ENCODE assay signal across 8 cellular contexts in the genomic region with DNA sequence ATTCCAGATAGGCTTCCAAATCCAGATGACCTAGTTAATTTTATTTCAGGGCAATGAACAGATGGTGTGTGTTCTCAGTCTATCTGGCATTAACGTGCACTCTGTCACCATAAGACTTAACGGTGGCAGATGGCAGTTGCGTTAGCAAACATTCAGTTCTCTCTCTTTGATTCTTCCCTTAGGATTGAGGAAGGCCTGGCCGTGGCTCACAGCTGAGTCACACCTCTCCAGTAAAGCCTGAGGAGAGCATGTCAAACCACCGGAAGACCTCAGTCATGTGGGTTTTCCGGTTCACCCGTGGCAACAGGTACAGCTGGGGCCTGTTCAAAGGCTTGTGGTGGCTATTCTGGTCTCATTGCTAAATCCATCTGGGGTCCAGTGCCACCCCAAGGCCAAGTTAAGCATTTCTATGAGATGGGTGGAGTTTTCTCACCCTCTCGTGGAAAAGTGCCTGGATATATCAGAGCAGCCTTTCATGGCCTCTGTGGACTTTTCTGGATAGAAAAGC.
DNase-seq lines count a peak whose midpoint lies in the region; ATAC-seq lines count a peak whose summit lies in the region.

No MANE protein-coding gene starts in this region.

- no peak overlapping the region for H3K27ac ChIP-seq in CD4-positive, CD25-positive, alpha-beta regulatory T cell (ENCODE audit: insufficient read depth, low read length, poor library complexity, severe bottlenecking)

- DNase-seq in CD4-positive, CD25-positive, alpha-beta regulatory T cell: peak; percentile 4 to 54 (median 5)
- peak; percentile 97 for DNase-seq in NCI-H524 treated with DMSO at 0.1 percent for 48 hours (lab: John Stamatoyannopoulos, UW)
- DNase-seq in activated CD8-positive, alpha-beta memory T cell treated with anti-CD3 and anti-CD28 coated beads, Interleukin-2, amount 50 U/mL, for 4 hours: peak; percentile 16
- peak; percentile 17 for DNase-seq in fibroblast of peridontal ligament (ENCODE audit: extremely low read depth)
- DNase-seq in posterior cingulate gyrus: peak in 8 of 10 donors; percentile 12 to 87 (median 34)
- DNase-seq in NCI-H2196 (lab: John Stamatoyannopoulos, UW; ENCODE audit: unreplicated experiment): no peak

- no peaks in the 10 kb centered on the region for H3K9me3 ChIP-seq in CD4-positive, CD25-positive, alpha-beta regulatory T cell (ENCODE audit: control insufficient read depth in 2 of 2, low read length in 2 of 2)

- no peaks in the 10 kb centered on the region for H3K27me3 ChIP-seq in CD4-positive, CD25-positive, alpha-beta regulatory T cell (ENCODE audit: control insufficient read depth, insufficient read depth, low read length)

- ATAC-seq in CD4-positive, CD25-positive, alpha-beta regulatory T cell (ENCODE audit: low read depth in 2 of 2): peak; percentile 79 to 82
- ATAC-seq in GM18870 (IDR thresholded peaks at IDR 0.05; ENCODE audit: unreplicated experiment): peak; percentile 100
- ATAC-seq in HG03045 (IDR thresholded peaks at IDR 0.05; ENCODE audit: unreplicated experiment): peak; percentile 99

- H3K9me3 Mint-ChIP-seq in CD4-positive, CD25-positive, alpha-beta regulatory T cell: no peaks in the 10 kb centered on the region

- no peaks in the 10 kb centered on the region for H3K36me3 ChIP-seq in CD4-positive, CD25-positive, alpha-beta regulatory T cell (ENCODE audit: control insufficient read depth, insufficient read depth, low read length)

- H3K36me3 Mint-ChIP-seq in CD4-positive, CD25-positive, alpha-beta regulatory T cell: no peaks in the 10 kb centered on the region

- H3K4me1 Mint-ChIP-seq in CD4-positive, CD25-positive, alpha-beta regulatory T cell: peaks cover 5 to 23% (median 9%) of the 10 kb centered on the region in 4 donors

- H3K4me3 Mint-ChIP-seq in CD4-positive, CD25-positive, alpha-beta regulatory T cell: no peak overlapping the region

- peaks cover 4% of the 10 kb centered on the region for H3K27me3 Mint-ChIP-seq in CD4-positive, CD25-positive, alpha-beta regulatory T cell

- H3K4me3 ChIP-seq in CD4-positive, CD25-positive, alpha-beta regulatory T cell (ENCODE audit: low read depth, low read length): no peak overlapping the region

- intact Hi-C loops in posterior cingulate gyrus (cut with DNase I): no loop called here

- peaks cover 5% of the 10 kb centered on the region for H3K4me1 ChIP-seq in CD4-positive, CD25-positive, alpha-beta regulatory T cell (ENCODE audit: control insufficient read depth, insufficient read depth, low read length, poor library complexity, severe bottlenecking)

- H3K27ac Mint-ChIP-seq in CD4-positive, CD25-positive, alpha-beta regulatory T cell: no peak overlapping the region
